ENCODE assay signal across 24 cellular contexts in genomic region chr1:235151033-235151432, GRCh38. TPM values are rescaled to one million over a fixed set of nuclear protein-coding genes. Genes with fewer than 3 reads are reported as not detected.
A peak's percentile ranks its signal among the peaks of the same experiment; 100 is the strongest.
DNase-seq lines count a peak whose midpoint lies in the region; ATAC-seq, FAIRE-seq and TF ChIP-seq lines count a peak whose summit lies in the region.
"Had no signal": no experiment of that assay in that cellular context is flagged by ENCODE, and none has a peak within 500 bp of the region (broad histone marks: within the 10 kb centered on the region; RNA-seq: fewer than 3 reads in every experiment).

No MANE protein-coding gene starts in this region.

- no peak for DNase-seq in activated naive CD4-positive, alpha-beta T cell treated with anti-CD3 and anti-CD28 coated beads, Interleukin-2, amount 10 ng/mL, durations not matched to agents 7 days and 5 days
- DNase-seq in activated T-helper 1 cell treated with anti-CD3 and anti-CD28 coated beads, Interleukin-12 subunit alpha, Interleukin-12 subunit beta, Interleukin-2, Interleukin-4 antibody, amounts not matched to agents 30 ng/mL and 10 ng/mL and 1 ng/mL, durations not matched to agents 14 hours and 24 hours and 36 hours (ENCODE audit: low spot score), result no peak
- peak; percentile 44 for DNase-seq in epithelial cell of esophagus (ENCODE audit: low read depth)
- DNase-seq in stimulated activated naive CD8-positive, alpha-beta T cell treated with anti-CD3 and anti-CD28 coated beads, Interleukin-15, Interleukin-2, amounts not matched to agents 100 U/mL and 50 U/mL, for 24 hours, result no peak
- no peak for DNase-seq in AG08396 (ENCODE audit: low spot score)
- DNase-seq in RCC 7860 (ENCODE audit: low spot score), result no peak
- DNase-seq: activated CD4-positive, CD25-positive, alpha-beta regulatory T cell treated with anti-CD3 and anti-CD28 coated beads, Interleukin-2, amount 50 U/mL, for 72 hours; activated CD8-positive, alpha-beta memory T cell treated with anti-CD3 and anti-CD28 coated beads, Interleukin-2, amount 10 ng/mL, durations not matched to agents 7 days and 5 days; BE2C; Caco-2; colonic mucosa; effector CD8-positive, alpha-beta T cell; esophagus squamous epithelium; foreskin melanocyte; GDM1; HCEC 1CT; NCI-H1436 treated with DMSO at 0.1 percent for 48 hours; NCI-H446 treated with DMSO at 0.1 percent for 48 hours; right cardiac atrium; SK-N-SH; spleen had no signal

- peaks cover 23% of the 10 kb centered on the region for H3K36me3 Mint-ChIP-seq in activated naive CD4-positive, alpha-beta T cell treated with anti-CD3 and anti-CD28 coated beads, Interleukin-2, amount 50 U/mL, for 24 hours
- H3K36me3 Mint-ChIP-seq in activated naive CD4-positive, alpha-beta T cell treated with anti-CD3 and anti-CD28 coated beads, Interleukin-2, amount 10 ng/mL, durations not matched to agents 7 days and 5 days, result peaks cover 45% of the 10 kb centered on the region
- peaks cover 36% of the 10 kb centered on the region for H3K36me3 Mint-ChIP-seq in activated T-helper 1 cell treated with anti-CD3 and anti-CD28 coated beads, Interleukin-12 subunit alpha, Interleukin-12 subunit beta, Interleukin-2, Interleukin-4 antibody, amounts not matched to agents 30 ng/mL and 10 ng/mL and 1 ng/mL, durations not matched to agents 14 hours and 24 hours and 36 hours (ENCODE audit: low read depth)

- TF ChIP-seq CTCF in epithelial cell of esophagus (IDR thresholded peaks at IDR 0.05; ENCODE audit: insufficient read depth, low read depth, low read length, missing control alignments), result no peak

- ATAC-seq in stimulated activated naive CD8-positive, alpha-beta T cell treated with anti-CD3 and anti-CD28 coated beads, Interleukin-15, Interleukin-2, amounts not matched to agents 100 U/mL and 50 U/mL, for 24 hours, result peak; percentile 23
- ATAC-seq in HG03159 (IDR thresholded peaks at IDR 0.05; ENCODE audit: unreplicated experiment), result no peak
- ATAC-seq: right cardiac atrium had no signal

- CTCF ChIA-PET in activated naive CD4-positive, alpha-beta T cell treated with anti-CD3 and anti-CD28 coated beads, Interleukin-2, amount 10 ng/mL, durations not matched to agents 7 days and 5 days (lab: Charles Lee), result no interaction called here

- no peaks in the 10 kb centered on the region for H3K27me3 Mint-ChIP-seq in activated naive CD4-positive, alpha-beta T cell treated with anti-CD3 and anti-CD28 coated beads, Interleukin-2, amount 50 U/mL, for 24 hours
- no peaks in the 10 kb centered on the region for H3K27me3 Mint-ChIP-seq in activated naive CD4-positive, alpha-beta T cell treated with anti-CD3 and anti-CD28 coated beads, Interleukin-2, amount 10 ng/mL, durations not matched to agents 7 days and 5 days
- no peaks in the 10 kb centered on the region for H3K27me3 Mint-ChIP-seq in activated T-helper 1 cell treated with anti-CD3 and anti-CD28 coated beads, Interleukin-12 subunit alpha, Interleukin-12 subunit beta, Interleukin-2, Interleukin-4 antibody, amounts not matched to agents 30 ng/mL and 10 ng/mL and 1 ng/mL, durations not matched to agents 14 hours and 24 hours and 36 hours (ENCODE audit: insufficient read depth)
- H3K27me3 Mint-ChIP-seq: activated CD8-positive, alpha-beta memory T cell treated with anti-CD3 and anti-CD28 coated beads, Interleukin-2, amount 10 ng/mL, durations not matched to agents 7 days and 5 days had no signal

- FAIRE-seq in RCC 7860 (lab: Jason Lieb, UNC), result no peak

- no peaks in the 10 kb centered on the region for H3K9me3 Mint-ChIP-seq in activated naive CD4-positive, alpha-beta T cell treated with anti-CD3 and anti-CD28 coated beads, Interleukin-2, amount 50 U/mL, for 24 hours
- H3K9me3 Mint-ChIP-seq in activated naive CD4-positive, alpha-beta T cell treated with anti-CD3 and anti-CD28 coated beads, Interleukin-2, amount 10 ng/mL, durations not matched to agents 7 days and 5 days, result no peaks in the 10 kb centered on the region
- H3K9me3 Mint-ChIP-seq in activated T-helper 1 cell treated with anti-CD3 and anti-CD28 coated beads, Interleukin-12 subunit alpha, Interleukin-12 subunit beta, Interleukin-2, Interleukin-4 antibody, amounts not matched to agents 30 ng/mL and 10 ng/mL and 1 ng/mL, durations not matched to agents 14 hours and 24 hours and 36 hours, result no peaks in the 10 kb centered on the region

- no peak overlapping the region for H3K4me3 Mint-ChIP-seq in activated naive CD4-positive, alpha-beta T cell treated with anti-CD3 and anti-CD28 coated beads, Interleukin-2, amount 50 U/mL, for 24 hours
- H3K4me3 Mint-ChIP-seq in activated naive CD4-positive, alpha-beta T cell treated with anti-CD3 and anti-CD28 coated beads, Interleukin-2, amount 10 ng/mL, durations not matched to agents 7 days and 5 days, result no peak overlapping the region
- H3K4me3 Mint-ChIP-seq in activated T-helper 1 cell treated with anti-CD3 and anti-CD28 coated beads, Interleukin-12 subunit alpha, Interleukin-12 subunit beta, Interleukin-2, Interleukin-4 antibody, amounts not matched to agents 30 ng/mL and 10 ng/mL and 1 ng/mL, durations not matched to agents 14 hours and 24 hours and 36 hours, result no peak overlapping the region
- H3K4me3 Mint-ChIP-seq: activated CD8-positive, alpha-beta memory T cell treated with anti-CD3 and anti-CD28 coated beads, Interleukin-2, amount 10 ng/mL, durations not matched to agents 7 days and 5 days had no signal

- H3K27ac Mint-ChIP-seq in activated naive CD4-positive, alpha-beta T cell treated with anti-CD3 and anti-CD28 coated beads, Interleukin-2, amount 50 U/mL, for 24 hours, result peak overlapping the region; percentile 46
- H3K27ac Mint-ChIP-seq in activated naive CD4-positive, alpha-beta T cell treated with anti-CD3 and anti-CD28 coated beads, Interleukin-2, amount 10 ng/mL, durations not matched to agents 7 days and 5 days, result no peak overlapping the region
- H3K27ac Mint-ChIP-seq in activated T-helper 1 cell treated with anti-CD3 and anti-CD28 coated beads, Interleukin-12 subunit alpha, Interleukin-12 subunit beta, Interleukin-2, Interleukin-4 antibody, amounts not matched to agents 30 ng/mL and 10 ng/mL and 1 ng/mL, durations not matched to agents 14 hours and 24 hours and 36 hours, result peak overlapping the region; percentile 35
- H3K27ac Mint-ChIP-seq: activated CD8-positive, alpha-beta memory T cell treated with anti-CD3 and anti-CD28 coated beads, Interleukin-2, amount 10 ng/mL, durations not matched to agents 7 days and 5 days had no signal

- peaks cover 38% of the 10 kb centered on the region for H3K4me1 Mint-ChIP-seq in activated naive CD4-positive, alpha-beta T cell treated with anti-CD3 and anti-CD28 coated beads, Interleukin-2, amount 50 U/mL, for 24 hours
- H3K4me1 Mint-ChIP-seq in activated naive CD4-positive, alpha-beta T cell treated with anti-CD3 and anti-CD28 coated beads, Interleukin-2, amount 10 ng/mL, durations not matched to agents 7 days and 5 days, result peaks cover 20% of the 10 kb centered on the region
- H3K4me1 Mint-ChIP-seq in activated T-helper 1 cell treated with anti-CD3 and anti-CD28 coated beads, Interleukin-12 subunit alpha, Interleukin-12 subunit beta, Interleukin-2, Interleukin-4 antibody, amounts not matched to agents 30 ng/mL and 10 ng/mL and 1 ng/mL, durations not matched to agents 14 hours and 24 hours and 36 hours (ENCODE audit: low read depth), result peaks cover 16% of the 10 kb centered on the region

- no peak overlapping the region for H3K4me3 ChIP-seq in epithelial cell of esophagus (ENCODE audit: low read length)
- H3K4me3 ChIP-seq: colonic mucosa, esophagus squamous epithelium, spleen, suprapubic skin had no signal

- intact Hi-C loops in activated T-helper 1 cell treated with anti-CD3 and anti-CD28 coated beads, Interleukin-12 subunit alpha, Interleukin-12 subunit beta, Interleukin-2, Interleukin-4 antibody, amounts not matched to agents 30 ng/mL and 10 ng/mL and 1 ng/mL, durations not matched to agents 14 hours and 24 hours and 36 hours (cut with micrococcal nuclease), result no loop called here

RNA-seq across cellular contexts. Expression of gene RBM34, which starts 10.0 kb away (rescaled TPM):
- 120 and 127 TPM in 2 replicates for total RNA-seq in activated T-helper 1 cell treated with anti-CD3 and anti-CD28 coated beads, Interleukin-12 subunit alpha, Interleukin-12 subunit beta, Interleukin-2, Interleukin-4 antibody, amounts not matched to agents 30 ng/mL and 10 ng/mL and 1 ng/mL, durations not matched to agents 14 hours and 24 hours and 36 hours

RNA-seq across cellular contexts. Expression of gene TOMM20, which starts 22.4 kb away (rescaled TPM):
- 112 and 137 TPM in 2 replicates for total RNA-seq in activated T-helper 1 cell treated with anti-CD3 and anti-CD28 coated beads, Interleukin-12 subunit alpha, Interleukin-12 subunit beta, Interleukin-2, Interleukin-4 antibody, amounts not matched to agents 30 ng/mL and 10 ng/mL and 1 ng/mL, durations not matched to agents 14 hours and 24 hours and 36 hours
